In the genomic region with DNA sequence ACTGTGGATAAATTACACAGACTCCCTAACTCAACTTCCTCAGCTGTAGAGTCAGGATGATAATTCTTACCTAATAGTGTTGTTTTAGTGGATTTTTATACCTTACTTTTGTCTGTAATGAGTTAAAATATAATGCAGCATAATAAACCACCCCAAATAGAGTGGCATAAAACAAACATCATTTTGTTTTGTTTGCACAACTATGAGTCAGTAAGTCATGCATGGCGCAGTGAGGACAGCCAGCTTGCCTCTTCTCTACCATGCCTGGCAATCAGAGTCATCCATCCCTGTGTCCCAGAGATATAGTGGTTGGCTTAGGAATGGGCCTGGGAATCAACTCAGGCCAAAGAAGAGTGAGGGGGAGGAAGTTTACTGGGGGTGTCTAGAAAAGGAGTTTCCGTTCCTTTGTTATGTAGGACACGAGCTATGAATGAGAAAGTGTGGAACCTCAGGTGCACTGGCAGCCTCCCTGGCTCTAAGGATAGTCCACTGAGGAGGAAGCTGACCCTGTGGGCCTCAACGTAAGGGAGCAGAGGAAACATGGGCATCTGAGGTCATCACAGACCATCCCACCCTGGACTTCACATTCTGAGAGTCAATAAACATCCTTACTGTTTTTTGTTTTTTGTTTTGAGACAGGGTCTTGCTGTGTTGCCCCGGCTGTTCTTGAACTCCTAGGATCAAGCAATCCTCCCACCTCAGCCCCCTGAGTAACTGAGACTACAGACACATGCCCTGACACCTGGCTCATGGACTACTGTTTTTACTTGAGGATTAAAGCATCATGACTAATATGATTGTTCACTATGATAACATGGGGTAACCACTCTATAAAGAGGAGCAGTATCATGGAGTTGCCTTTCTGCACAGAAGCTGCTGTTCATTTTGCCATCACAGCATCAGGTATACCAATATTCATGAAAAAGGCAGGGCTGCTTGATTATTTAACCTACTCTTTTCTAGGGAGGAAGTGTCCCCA, we compare ENCODE assay signal across 16 cellular contexts. TPM values are rescaled to one million over a fixed set of nuclear protein-coding genes. Genes with fewer than 3 reads are reported as not detected.
A peak's percentile ranks its signal among the peaks of the same experiment; 100 is the strongest.
DNase-seq lines count a peak whose midpoint lies in the region; ATAC-seq, FAIRE-seq and TF ChIP-seq lines count a peak whose summit lies in the region.
"Had no signal": no experiment of that assay in that cellular context is flagged by ENCODE, and none has a peak within 500 bp of the region (broad histone marks: within the 10 kb centered on the region; RNA-seq: fewer than 3 reads in every experiment).

No MANE protein-coding gene starts in this region.

- no peak for FAIRE-seq in astrocyte (lab: Jason Lieb, UNC)

- intact Hi-C loops in mucosa of descending colon (cut with DNase I, micrococcal nuclease), result no loop called here

- H3K36me3 ChIP-seq in HEK293 (ENCODE audit: control insufficient read depth in 2 of 2, insufficient read depth in 1 of 2, low read length in 2 of 2), result no peaks in the 10 kb centered on the region
- no peaks in the 10 kb centered on the region for H3K36me3 ChIP-seq in astrocyte (ENCODE audit: insufficient read depth, low read length)
- H3K36me3 ChIP-seq in mucosa of descending colon (ENCODE audit: low read depth), result no peaks in the 10 kb centered on the region
- H3K36me3 ChIP-seq: thyroid gland had no signal

- peak; percentile 17 for DNase-seq in NCI-H345 (lab: John Stamatoyannopoulos, UW)
- no peak for DNase-seq in NCI-H345 treated with DMSO at 0.1 percent for 48 hours (lab: John Stamatoyannopoulos, UW; ENCODE audit: unreplicated experiment)
- no peak for DNase-seq in astrocyte (ENCODE audit: low read depth)
- DNase-seq in mucosa of descending colon, result no peak
- no peak for DNase-seq in epidermal melanocyte (ENCODE audit: insufficient read length, low spot score)
- DNase-seq in NCI-H146 (lab: John Stamatoyannopoulos, UW), result no peak
- DNase-seq: activated naive CD8-positive, alpha-beta T cell treated with anti-CD3 and anti-CD28 coated beads for 36 hours; NCI-H446; OCI-M1; stimulated activated naive B cell treated with anti-CD40 and anti-IgM and Interleukin-4, amounts not matched to agents 10 μg/mL and 1 μg/mL and 100 μg/mL, for 72 hours; thyroid gland had no signal

- H3K79me2 ChIP-seq in astrocyte (ENCODE audit: insufficient read depth, low read length), result no peaks in the 10 kb centered on the region

- H3K9me3 Mint-ChIP-seq in astrocyte (ENCODE audit: unreplicated experiment), result no peaks in the 10 kb centered on the region

- TF ChIP-seq CTCF in HEK293 (tag by site-specific recombination; IDR thresholded peaks at IDR 0.05) (no peak), astrocyte (IDR thresholded peaks at IDR 0.05; ENCODE audit: insufficient read depth, low read depth, low read length) (no peak), mucosa of descending colon (IDR thresholded peaks at IDR 0.05) (no peak)

- ATAC-seq in mucosa of descending colon (peak; percentile 82), GM21576 (IDR thresholded peaks at IDR 0.05; ENCODE audit: unreplicated experiment) (no peak)
- ATAC-seq: stimulated activated naive B cell treated with anti-CD40 and anti-IgM and Interleukin-4, amounts not matched to agents 10 μg/mL and 1 μg/mL and 100 μg/mL, for 72 hours had no signal

- no peak overlapping the region for H3K27ac Mint-ChIP-seq in astrocyte (ENCODE audit: unreplicated experiment)
- H3K27ac Mint-ChIP-seq: activated naive CD8-positive, alpha-beta T cell treated with anti-CD3 and anti-CD28 coated beads for 36 hours; CD14-positive monocyte; stimulated activated naive B cell treated with anti-CD40 and anti-IgM and Interleukin-4, amounts not matched to agents 10 μg/mL and 1 μg/mL and 100 μg/mL, for 72 hours had no signal

- H3K4me3 Mint-ChIP-seq in astrocyte (ENCODE audit: unreplicated experiment), result no peak overlapping the region
- H3K4me3 Mint-ChIP-seq: activated naive CD8-positive, alpha-beta T cell treated with anti-CD3 and anti-CD28 coated beads for 36 hours; CD14-positive monocyte; neural crest cell; stimulated activated naive B cell treated with anti-CD40 and anti-IgM and Interleukin-4, amounts not matched to agents 10 μg/mL and 1 μg/mL and 100 μg/mL, for 72 hours had no signal

- no peaks in the 10 kb centered on the region for H3K27me3 ChIP-seq in astrocyte (ENCODE audit: insufficient read depth, low read length)
- H3K27me3 ChIP-seq: thyroid gland had no signal

- H3K27ac ChIP-seq in HEK293 (ENCODE audit: extremely low read depth, low read depth, low read length) (no peak overlapping the region), astrocyte (ENCODE audit: low read depth, low read length) (no peak overlapping the region)
- H3K27ac ChIP-seq: 22Rv1, thyroid gland had no signal

- H3K4me2 ChIP-seq in astrocyte (ENCODE audit: low read length), result peak overlapping the region; percentile 8

- no peaks in the 10 kb centered on the region for H4K20me1 ChIP-seq in astrocyte (ENCODE audit: insufficient read depth, low read length)

- H2AFZ ChIP-seq in astrocyte (ENCODE audit: low read depth, low read length), result no peak overlapping the region

- CTCF ChIA-PET in HEK293 (lab: Yijun Ruan, JAX), result interaction anchor here (0.7 kb wide), 1 partner anchor 335 kb away, joined by 3 read pairs; no protein-coding TSS in a partner anchor

- H3K27me3 Mint-ChIP-seq in astrocyte (ENCODE audit: low read depth, unreplicated experiment), result peaks cover 28% of the 10 kb centered on the region

- H3K4me1 ChIP-seq in HEK293 (ENCODE audit: control insufficient read depth, insufficient read depth, low read length), result peaks cover 7% of the 10 kb centered on the region
- peaks cover 27% of the 10 kb centered on the region for H3K4me1 ChIP-seq in astrocyte (ENCODE audit: insufficient read depth, low read length)
- no peaks in the 10 kb centered on the region for H3K4me1 ChIP-seq in mucosa of descending colon (ENCODE audit: low read depth)
- H3K4me1 ChIP-seq: thyroid gland had no signal

- H3K4me1 Mint-ChIP-seq in astrocyte (ENCODE audit: low read depth, unreplicated experiment), result peaks cover 2% of the 10 kb centered on the region

- H3K9ac ChIP-seq in astrocyte (ENCODE audit: low read length), result no peak overlapping the region

- no peaks in the 10 kb centered on the region for H3K36me3 Mint-ChIP-seq in astrocyte (ENCODE audit: low read depth, unreplicated experiment)
- H3K36me3 Mint-ChIP-seq: activated naive CD8-positive, alpha-beta T cell treated with anti-CD3 and anti-CD28 coated beads for 36 hours; CD14-positive monocyte; stimulated activated naive B cell treated with anti-CD40 and anti-IgM and Interleukin-4, amounts not matched to agents 10 μg/mL and 1 μg/mL and 100 μg/mL, for 72 hours had no signal

- no peaks in the 10 kb centered on the region for H3K9me3 ChIP-seq in HEK293 (ENCODE audit: control insufficient read depth, insufficient read depth, low read depth, low read length)
- no peaks in the 10 kb centered on the region for H3K9me3 ChIP-seq in astrocyte (ENCODE audit: insufficient read depth, low read depth, low read length)
- H3K9me3 ChIP-seq in mucosa of descending colon, result no peaks in the 10 kb centered on the region
- H3K9me3 ChIP-seq: thyroid gland had no signal

- H3K4me3 ChIP-seq in HEK293 (ENCODE audit: low read depth, low read length) (no peak overlapping the region), astrocyte (ENCODE audit: insufficient read depth, low read depth, low read length) (no peak overlapping the region), mucosa of descending colon (no peak overlapping the region)
- H3K4me3 ChIP-seq: thyroid gland had no signal

- POLR2A ChIA-PET in HEK293 (lab: Yijun Ruan, JAX), result no interaction called here

TF ChIP-seq in HEK293, 187 proteins besides CTCF, POLR2A, EP300 and RAD21:
- TF ChIP-seq ZBTB48 (tag by site-specific recombination; IDR thresholded peaks at IDR 0.05), result no peak
- TF ChIP-seq, protein P1, sequence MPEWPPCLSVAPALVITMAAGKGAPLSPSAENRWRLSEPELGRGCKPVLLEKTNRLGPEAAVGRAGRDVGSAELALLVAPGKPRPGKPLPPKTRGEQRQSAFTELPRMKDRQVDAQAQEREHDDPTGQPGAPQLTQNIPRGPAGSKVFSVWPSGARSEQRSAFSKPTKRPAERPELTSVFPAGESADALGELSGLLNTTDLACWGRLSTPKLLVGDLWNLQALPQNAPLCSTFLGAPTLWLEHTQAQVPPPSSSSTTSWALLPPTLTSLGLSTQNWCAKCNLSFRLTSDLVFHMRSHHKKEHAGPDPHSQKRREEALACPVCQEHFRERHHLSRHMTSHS (tag by site-specific recombination; IDR thresholded peaks at IDR 0.05), result no peak
- TF ChIP-seq ZNF133 (tag by site-specific recombination; IDR thresholded peaks at IDR 0.05), result no peak
- TF ChIP-seq ZNF121 (tag by site-specific recombination; IDR thresholded peaks at IDR 0.05), result peak; percentile 52; the same call in 1 of the 2 replicates
- no peak for TF ChIP-seq ZBTB21 (tag by site-specific recombination; IDR thresholded peaks at IDR 0.05)
- TF ChIP-seq ZBTB20 (tag by site-specific recombination; IDR thresholded peaks at IDR 0.05), result peak; percentile 40; the same call in 1 of the 2 replicates
- TF ChIP-seq TCF7L2 (IDR thresholded peaks at IDR 0.05; ENCODE audit: borderline replicate concordance, low read depth, low read length), result no peak
- no peak for TF ChIP-seq ZNF654 (tag by site-specific recombination; IDR thresholded peaks at IDR 0.05; ENCODE audit: low read depth)
- no peak for TF ChIP-seq REPIN1 (tag by site-specific recombination; IDR thresholded peaks at IDR 0.05; ENCODE audit: low read depth)

RNA-seq across cellular contexts. Expression of a gene that starts 21.0 kb away (rescaled TPM):
- total RNA-seq in astrocyte (81.9 and 83.8 TPM in 2 replicates), mucosa of descending colon (10 to 100 TPM in 2 of 3 donors, 1 to 10 TPM in 1; 9.4 to 56.8 (median 13.0) TPM)
